ENCODE assay signal across 15 cellular contexts in the genomic region with DNA sequence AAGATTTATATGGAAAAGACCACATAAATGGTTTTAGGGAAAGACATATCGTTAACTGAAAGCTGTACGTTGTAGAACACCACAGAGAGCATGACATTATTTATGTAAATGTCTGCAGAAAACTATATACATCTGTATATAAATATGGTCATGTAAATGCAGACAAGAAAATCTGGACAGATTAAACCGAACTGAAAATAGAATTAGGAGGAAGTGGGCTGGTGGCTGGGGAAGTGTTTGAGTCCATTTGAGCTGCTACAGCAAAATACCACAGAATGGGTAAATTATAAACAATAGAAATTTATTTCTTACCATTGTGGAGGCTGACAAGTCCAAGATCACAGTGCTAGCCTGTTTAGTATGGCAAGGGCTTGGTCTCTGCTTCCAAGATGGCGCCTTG.
"Had no signal": no experiment of that assay in that cellular context is flagged by ENCODE, and none has a peak within 500 bp of the region (broad histone marks: within the 10 kb centered on the region; RNA-seq: fewer than 3 reads in every experiment).

No MANE protein-coding gene starts in this region.

- H3K36me3 ChIP-seq: ascending aorta, esophagus muscularis mucosa, prostate gland, upper lobe of right lung, WERI-Rb-1 had no signal

- DNase-seq: activated CD4-positive, alpha-beta T cell treated with anti-CD3 and anti-CD28 coated beads for 4 hours; activated CD8-positive, alpha-beta memory T cell treated with anti-CD3 and anti-CD28 coated beads, Interleukin-2, amount 50 U/mL, for 48 hours; activated CD8-positive, alpha-beta T cell treated with anti-CD3 and anti-CD28 coated beads, Interleukin-2, amount 10 ng/mL, durations not matched to agents 7 days and 5 days; left colon; nucleus accumbens; stimulated activated CD4-positive, alpha-beta T cell treated with anti-CD3 and anti-CD28 coated beads, Interleukin-2, amount 100 ng/mL, for 24 hours; stimulated activated naive CD8-positive, alpha-beta T cell treated with anti-CD3 and anti-CD28 coated beads, Interleukin-15, Interleukin-2, amounts not matched to agents 100 U/mL and 50 U/mL, for 24 hours; upper lobe of right lung; WERI-Rb-1 had no signal

- H3K27ac ChIP-seq: ascending aorta, esophagus muscularis mucosa, prostate gland, upper lobe of right lung, WERI-Rb-1 had no signal

- H3K27me3 ChIP-seq: ascending aorta, upper lobe of right lung had no signal

- H3K4me1 ChIP-seq: ascending aorta, esophagus muscularis mucosa, prostate gland, upper lobe of right lung had no signal

- ATAC-seq: activated CD8-positive, alpha-beta T cell treated with anti-CD3 and anti-CD28 coated beads, Interleukin-2, amount 10 ng/mL, durations not matched to agents 7 days and 5 days; left colon; natural killer cell treated with Interleukin-12 subunit alpha and Interleukin-12 subunit beta and Interleukin-15 and Interleukin-18, amount 100 ng/mL, for 72 hours; sciatic nerve; stimulated activated naive CD8-positive, alpha-beta T cell treated with anti-CD3 and anti-CD28 coated beads, Interleukin-15, Interleukin-2, amounts not matched to agents 100 U/mL and 50 U/mL, for 24 hours; upper lobe of right lung had no signal

- H3K9me3 ChIP-seq: ascending aorta, esophagus muscularis mucosa, prostate gland, upper lobe of right lung had no signal

- H3K4me3 ChIP-seq: ascending aorta, esophagus muscularis mucosa, lung, prostate gland, upper lobe of right lung had no signal
